ENCODE assay signal across 11 cellular contexts in genomic region chr14:74979442-74980397, GRCh38. TPM values are rescaled to one million over a fixed set of nuclear protein-coding genes. Genes with fewer than 3 reads are reported as not detected.
A peak's percentile ranks its signal among the peaks of the same experiment; 100 is the strongest.
DNase-seq lines count a peak whose midpoint lies in the region; ATAC-seq, FAIRE-seq and TF ChIP-seq lines count a peak whose summit lies in the region.
"Had no signal": no experiment of that assay in that cellular context is flagged by ENCODE, and none has a peak within 500 bp of the region (broad histone marks: within the 10 kb centered on the region; RNA-seq: fewer than 3 reads in every experiment).

No MANE protein-coding gene starts in this region.

- H3K27me3 ChIP-seq in GM12878 (replicated peaks in 1 of 2; ENCODE audit: control insufficient read depth in 2 of 2, insufficient read depth in 2 of 2, low read length in 1 of 2) = no peaks in the 10 kb centered on the region; a peak in 1 of 4 replicates

- TF ChIP-seq CTCF in AG04449 (IDR thresholded peaks at IDR 0.05; ENCODE audit: insufficient read depth, low read length, missing control alignments) (peak; percentile 17), GM12878 (IDR thresholded peaks at IDR 0.05 in 2 of 3, conservative IDR thresholded peaks at IDR 0.05 in 1 of 3; ENCODE audit: control insufficient read depth in 2 of 3, extremely low read depth in 1 of 3, insufficient read depth in 1 of 3, low read depth in 3 of 3, low read length in 3 of 3) (no peak), OCI-LY7 (conservative IDR thresholded peaks at IDR 0.05; ENCODE audit: low read length) (no peak)

- ATAC-seq in GM12878 = peak; percentile 38
- no peak for ATAC-seq in GM21529 (IDR thresholded peaks at IDR 0.05; ENCODE audit: unreplicated experiment)

- H3K4me2 ChIP-seq in GM12878 (ENCODE audit: control insufficient read depth, insufficient read depth) (no peak overlapping the region), OCI-LY7 (ENCODE audit: low read length) (no peak overlapping the region)

- RAD21 ChIA-PET in GM12878 (lab: Charles Lee; ENCODE audit: unreplicated experiment) = no interaction called here

- peaks cover 5% of the 10 kb centered on the region; the same call in 1 of the 2 replicates for H3K4me1 ChIP-seq in GM12878 (ENCODE audit: control insufficient read depth, insufficient read depth, low read length)
- H3K4me1 ChIP-seq in OCI-LY7 (ENCODE audit: insufficient read depth, low read length, poor library complexity, severe bottlenecking) = no peaks in the 10 kb centered on the region

- CTCF ChIA-PET in AG04449 (lab: Yijun Ruan, JAX) = interaction anchor here (0.7 to 1.0 kb wide), 4 partner anchors 15 to 35 kb away, joined by 3 to 4 read pairs (median 3); partner anchors contain the start of gene EIF2B2
- CTCF ChIA-PET in GM12878 (lab: Yijun Ruan, JAX) = interaction anchor here (1.4 to 1.7 kb wide), 2 partner anchors 10 to 11 kb away, joined by 3 to 5 read pairs; no protein-coding TSS in a partner anchor
- CTCF ChIA-PET in OCI-LY7 (lab: Charles Lee; ENCODE audit: unreplicated experiment) = no interaction called here

- H3K27ac ChIP-seq in GM12878 (ENCODE audit: control insufficient read depth, insufficient read depth) (no peak overlapping the region), OCI-LY7 (ENCODE audit: low read depth, low read length, poor library complexity, severe bottlenecking) (no peak overlapping the region)

- H3K36me3 ChIP-seq in GM12878 (ENCODE audit: control insufficient read depth in 2 of 2, insufficient read depth in 2 of 2, low read length in 1 of 2) (no peaks in the 10 kb centered on the region), OCI-LY7 (ENCODE audit: insufficient read depth, low read length) (no peaks in the 10 kb centered on the region)

- FAIRE-seq in GM12878 (lab: Jason Lieb, UNC) = no peak
- FAIRE-seq: RCC 7860 had no signal

- POLR2A ChIA-PET in AG04449 (lab: Yijun Ruan, JAX) = interaction anchor here (0.6 kb wide), 1 partner anchor 461 kb away, joined by 3 read pairs; no protein-coding TSS in a partner anchor
- POLR2A ChIA-PET in GM12878 (lab: Charles Lee) = interaction anchor here (0.5 kb wide), 1 partner anchor 101 kb away, joined by 3 read pairs; no protein-coding TSS in a partner anchor
- POLR2A ChIA-PET in OCI-LY7 (lab: Charles Lee) = interaction anchor here (0.6 kb wide), 2 partner anchors 482 to 1278 kb away, joined by 3 to 4 read pairs; no protein-coding TSS in a partner anchor

- H3K79me2 ChIP-seq in GM12878 (ENCODE audit: control insufficient read depth, insufficient read depth, low read length) (no peaks in the 10 kb centered on the region), OCI-LY7 (ENCODE audit: insufficient read depth, low read depth, low read length) (no peaks in the 10 kb centered on the region)

- TF ChIP-seq EP300 in GM12878 (IDR thresholded peaks at IDR 0.05; ENCODE audit: borderline replicate concordance in 1 of 2, control insufficient read depth in 1 of 2, low read depth in 2 of 2, low read length in 2 of 2) = no peak

- in situ Hi-C loops in GM12878 (cut with MboI) = no loop called here

- SMC1A ChIA-PET in GM12878 (lab: Charles Lee; ENCODE audit: uncharacterized antibody, unreplicated experiment) = no interaction called here

- intact Hi-C loops in GM12878 (cut with micrococcal nuclease; ENCODE audit: unreplicated experiment) = no loop called here
- intact Hi-C loops in OCI-LY7 (cut with micrococcal nuclease; ENCODE audit: unreplicated experiment) = no loop called here

- no peak for TF ChIP-seq POLR2A in GM12878 (IDR thresholded peaks at IDR 0.05; ENCODE audit: low read depth, low read length)

- H4K20me1 ChIP-seq in GM12878 (ENCODE audit: control insufficient read depth, insufficient read depth) (no peaks in the 10 kb centered on the region), OCI-LY7 (ENCODE audit: insufficient read depth, low read length) (no peaks in the 10 kb centered on the region)

- no peaks in the 10 kb centered on the region for H3K9me3 ChIP-seq in GM12878 (replicated peaks; ENCODE audit: control insufficient read depth, insufficient read depth, low read length)
- H3K9me3 ChIP-seq in OCI-LY7 (ENCODE audit: low read length) = no peaks in the 10 kb centered on the region

- no peak overlapping the region for H2AFZ ChIP-seq in GM12878 (ENCODE audit: control insufficient read depth, low read depth, low read length)
- no peak overlapping the region for H2AFZ ChIP-seq in OCI-LY7 (ENCODE audit: low read length)

- H3K9me2 ChIP-seq in OCI-LY7 (ENCODE audit: insufficient read depth, low read length) = no peaks in the 10 kb centered on the region

- H3K9ac ChIP-seq in GM12878 (ENCODE audit: control insufficient read depth, insufficient read depth, low read length) = no peak overlapping the region

- BruUV-seq in GM12878 (replicated peaks; lab: Mats Ljungman, UMichigan) = no TSS peak
- BruUV-seq in OCI-LY7 (replicated peaks; lab: Mats Ljungman, UMichigan) = no TSS peak

- WGBS in GM12878 (ENCODE audit: insufficient coverage, insufficient replicate concordance, low lambda C conversion rate, missing lambda C conversion rate) = 56% methylated on average over 22 of the region's 23 CpGs

- H3K4me3 ChIP-seq in AG04449 (ENCODE audit: low read depth, low read length) (no peak overlapping the region), GM12878 (no peak overlapping the region), OCI-LY7 (ENCODE audit: low read depth, low read length, poor library complexity, severe bottlenecking) (no peak overlapping the region)

- DNase-seq in AG04449 (ENCODE audit: low read depth, low spot score) (no peak), M059J (ENCODE audit: low read depth) (peak; percentile 93), GM12878 (ENCODE audit: low read depth, low spot score) (no peak), left kidney (ENCODE audit: low read depth, low spot score) (peak; percentile 72), NCI-H2029 (lab: John Stamatoyannopoulos, UW) (no peak), OCI-LY7 (ENCODE audit: low spot score) (no peak)
- no peak for DNase-seq in stimulated activated CD4-positive, alpha-beta T cell treated with anti-CD3 and anti-CD28 coated beads, Interleukin-4, amount 100 ng/mL, for 24 hours
- DNase-seq: activated naive CD4-positive, alpha-beta T cell treated with Interleukin-2 at 50 U/mL for 16 hours; CD4-positive, alpha-beta memory T cell had no signal

- no peak for TF ChIP-seq RAD21 in GM12878 (IDR thresholded peaks at IDR 0.05; ENCODE audit: insufficient read depth, low read depth, low read length)

RNA-seq across cellular contexts. Expression of gene EIF2B2, which starts 23.0 kb away (rescaled TPM):
- total RNA-seq in M059J (2014; rRNA removed; shearing (Covaris generic)) = 66.1 and 67.4 TPM in 2 replicates
- 35.5 and 38.2 TPM in 2 replicates for total RNA-seq in GM12878 (2013; cell fraction: nucleolus; rRNA removed)
- total RNA-seq in GM12878 (2014; rRNA removed) (54.4 and 68.7 TPM in 2 replicates), GM12878 (2014; rRNA removed; fragmentation: Illumina TruSeq; extraction: Trizol) (36.9 and 39.6 TPM in 2 replicates), GM12878 (2021) (52.5 and 58.6 TPM in 2 replicates), OCI-LY7 (2022) (49.8 and 53.8 TPM in 2 replicates)
- polyA plus RNA-seq in GM12878 (2011; ENCODE audit: low read depth) = 32.2 TPM
- polyA plus RNA-seq in GM12878 (2011; rRNA removed) (125 and 168 TPM in 2 replicates), GM12878 (2014; fragmentation: Illumina TruSeq; extraction: Trizol) (72.5 and 78.8 TPM in 2 replicates), GM12878 (2014; fragmentation: Nextera tagmentation; extraction: Ambion mirVana) (10 to 100 TPM; 17.4 to 32.3 TPM), GM12878 (2014; rRNA removed) (72.2 and 91.4 TPM in 2 replicates), GM12878 (2016; fragmentation: Nextera tagmentation; extraction: Ambion mirVana) (10 to 100 TPM; 85.8 to 94.4 TPM)
- polyA plus RNA-seq in GM12878 (2011; cell fraction: cytosol; rRNA removed) = 150 and 158 TPM in 2 replicates
- polyA plus RNA-seq in GM12878 (2011; cell fraction: nucleus; rRNA removed) = 84.4 and 109 TPM in 2 replicates
- 37.3 and 38.7 TPM in 2 replicates for polyA plus RNA-seq in GM12878 (2012)
- polyA minus RNA-seq in GM12878 (2011; rRNA and poly(A)+ RNA removed) = 89.6 and 107 TPM in 2 replicates
- 23.5 and 25.8 TPM in 2 replicates for polyA minus RNA-seq in GM12878 (2011; cell fraction: cytosol; rRNA and poly(A)+ RNA removed)
- polyA minus RNA-seq in GM12878 (2011; cell fraction: nucleus; rRNA and poly(A)+ RNA removed) = 25.3 and 53.3 TPM in 2 replicates
- 33.5 and 42.0 TPM in 2 replicates for total RNA-seq in OCI-LY7 (2014; rRNA removed; shearing (Covaris generic))

RNA-seq across cellular contexts. Expression of gene PGF, which starts 24.3 kb away (rescaled TPM):
- total RNA-seq in M059J (2014; rRNA removed; shearing (Covaris generic)) = 9.3 and 11.7 TPM in 2 replicates
- 13.5 and 14.0 TPM in 2 replicates for total RNA-seq in GM12878 (2013; cell fraction: nucleolus; rRNA removed)
- 0.76 and 0.79 TPM in 2 replicates for total RNA-seq in GM12878 (2014; rRNA removed)
- 0.40 and 0.46 TPM in 2 replicates for total RNA-seq in GM12878 (2014; rRNA removed; fragmentation: Illumina TruSeq; extraction: Trizol)
- 1.0 and 1.1 TPM in 2 replicates for total RNA-seq in GM12878 (2021)
- polyA plus RNA-seq in GM12878 (2011; ENCODE audit: low read depth) = 1.0 TPM
- 2.4 and 5.5 TPM in 2 replicates for polyA plus RNA-seq in GM12878 (2011; rRNA removed)
- 4.5 and 4.9 TPM in 2 replicates for polyA plus RNA-seq in GM12878 (2011; cell fraction: cytosol; rRNA removed)
- polyA plus RNA-seq in GM12878 (2011; cell fraction: nucleus; rRNA removed) = 7.8 and 12.6 TPM in 2 replicates
- polyA plus RNA-seq in GM12878 (2012) = 2.0 and 2.9 TPM in 2 replicates
- polyA plus RNA-seq in GM12878 (2014; fragmentation: Illumina TruSeq; extraction: Trizol) = 0.27 and 0.32 TPM in 2 replicates
- under 1 TPM; 0.11 to 0.16 TPM for polyA plus RNA-seq in GM12878 (2014; fragmentation: Nextera tagmentation; extraction: Ambion mirVana)
- 0.46 and 0.66 TPM in 2 replicates for polyA plus RNA-seq in GM12878 (2014; rRNA removed)
- polyA plus RNA-seq in GM12878 (2016; fragmentation: Nextera tagmentation; extraction: Ambion mirVana) = 1 to 10 TPM; 3.5 to 4.2 TPM
- polyA minus RNA-seq in GM12878 (2011; rRNA and poly(A)+ RNA removed) = 3.4 and 6.9 TPM in 2 replicates
- polyA minus RNA-seq in GM12878 (2011; cell fraction: cytosol; rRNA and poly(A)+ RNA removed) = 1.4 and 3.5 TPM in 2 replicates
- 8.7 and 9.3 TPM in 2 replicates for polyA minus RNA-seq in GM12878 (2011; cell fraction: nucleus; rRNA and poly(A)+ RNA removed)
- total RNA-seq in OCI-LY7 (2014; rRNA removed; shearing (Covaris generic)) = 0.09 and 0.13 TPM in 2 replicates
- total RNA-seq in OCI-LY7 (2022) = 0.19 TPM in 1 of 2 replicates, not detected in the other
- total RNA-seq: CD4-positive, alpha-beta memory T cell had no signal

RNA-seq across cellular contexts. Expression of gene RPS6KL1, which starts 56.7 kb away (rescaled TPM):
- not detected in 2 replicates for total RNA-seq in M059J (2014; rRNA removed; shearing (Covaris generic))
- total RNA-seq in GM12878 (2013; cell fraction: nucleolus; rRNA removed) = 0.37 and 0.96 TPM in 2 replicates
- total RNA-seq in GM12878 (2014; rRNA removed) (3.5 and 4.7 TPM in 2 replicates), GM12878 (2014; rRNA removed; fragmentation: Illumina TruSeq; extraction: Trizol) (1.9 and 2.1 TPM in 2 replicates), GM12878 (2021) (2.8 and 4.2 TPM in 2 replicates), OCI-LY7 (2022) (14.0 and 15.3 TPM in 2 replicates)
- 0.85 TPM for polyA plus RNA-seq in GM12878 (2011; ENCODE audit: low read depth)
- polyA plus RNA-seq in GM12878 (2011; rRNA removed) (0.04 and 0.14 TPM in 2 replicates), GM12878 (2014; fragmentation: Illumina TruSeq; extraction: Trizol) (0.54 and 2.1 TPM in 2 replicates), GM12878 (2014; fragmentation: Nextera tagmentation; extraction: Ambion mirVana) (under 1 TPM; 0.23 to 0.73 TPM), GM12878 (2014; rRNA removed) (3.4 and 4.2 TPM in 2 replicates), GM12878 (2016; fragmentation: Nextera tagmentation; extraction: Ambion mirVana) (1 to 10 TPM; 1.3 to 2.0 TPM)
- polyA plus RNA-seq in GM12878 (2011; cell fraction: cytosol; rRNA removed) = 0.07 and 0.08 TPM in 2 replicates
- polyA plus RNA-seq in GM12878 (2011; cell fraction: nucleus; rRNA removed) = 0.22 and 0.31 TPM in 2 replicates
- 2.6 and 2.9 TPM in 2 replicates for polyA plus RNA-seq in GM12878 (2012)
- polyA minus RNA-seq in GM12878 (2011; rRNA and poly(A)+ RNA removed) = 0.05 TPM in 1 of 2 replicates, not detected in the other
- not detected in 2 replicates for polyA minus RNA-seq in GM12878 (2011; cell fraction: cytosol; rRNA and poly(A)+ RNA removed)
- polyA minus RNA-seq in GM12878 (2011; cell fraction: nucleus; rRNA and poly(A)+ RNA removed) = 0.29 TPM in 1 of 2 replicates, not detected in the other
- total RNA-seq in OCI-LY7 (2014; rRNA removed; shearing (Covaris generic)) = 6.1 and 11.3 TPM in 2 replicates

Comparison
In these comparisons a context has a peak if more than half of its experiments do, and no peak if none do; other contexts are left out.
1. DNase-seq: peak in M059J (single experiment) and left kidney (single experiment); none in AG04449 (single experiment), GM12878 (single experiment), NCI-H2029 (single experiment), stimulated activated CD4-positive, alpha-beta T cell treated with anti-CD3 and anti-CD28 coated beads, Interleukin-4, amount 100 ng/mL, for 24 hours (single experiment) and OCI-LY7 (single experiment).